Comparison of ENCODE assay signal across 9 cellular contexts in the genomic region with DNA sequence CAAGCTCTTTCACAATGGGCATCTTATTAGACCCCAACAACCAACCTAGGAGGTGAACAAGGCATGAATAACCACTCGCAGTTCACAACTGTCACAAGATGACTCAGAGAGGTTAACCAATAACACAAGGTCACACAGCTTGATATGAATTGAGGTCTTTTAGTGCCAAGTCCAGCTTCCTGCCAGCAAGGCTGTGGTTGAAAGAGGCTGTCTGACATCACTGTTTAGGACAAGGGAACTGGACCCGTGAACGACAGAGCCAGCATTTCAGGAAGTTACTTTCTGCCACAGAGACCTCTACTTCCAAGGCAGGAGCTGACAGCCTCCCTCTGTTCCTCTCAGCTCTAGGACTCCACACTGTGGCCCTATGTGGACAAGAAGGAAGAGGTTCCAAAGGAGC. TPM values are rescaled to one million over a fixed set of nuclear protein-coding genes. Genes with fewer than 3 reads are reported as not detected.
A peak's percentile ranks its signal among the peaks of the same experiment; 100 is the strongest.
DNase-seq lines count a peak whose midpoint lies in the region; ATAC-seq, FAIRE-seq and TF ChIP-seq lines count a peak whose summit lies in the region.
"Had no signal": no experiment of that assay in that cellular context is flagged by ENCODE, and none has a peak within 500 bp of the region (broad histone marks: within the 10 kb centered on the region; RNA-seq: fewer than 3 reads in every experiment).

No MANE protein-coding gene starts in this region.

- no peak for FAIRE-seq in HTR-8/SVneo (lab: Jason Lieb, UNC)

- H3K4me1 ChIP-seq in lung (ENCODE audit: control insufficient read depth in 2 of 2, insufficient read depth in 2 of 2, low read length in 2 of 2): no peaks in the 10 kb centered on the region

- H3K4me3 ChIP-seq in lung: no peak overlapping the region

- H3K36me3 ChIP-seq in lung (ENCODE audit: control insufficient read depth in 2 of 2, insufficient read depth in 2 of 2, low read length in 2 of 2): no peaks in the 10 kb centered on the region

- WGBS in lung, 2 donors: 22 to 24% methylated on average over 3 of the region's 3 CpGs

- peak; percentile 81 for DNase-seq in astrocyte of the hippocampus (ENCODE audit: low read depth, low spot score)
- DNase-seq in lung (ENCODE audit: low spot score): no peak
- DNase-seq in medulla oblongata (ENCODE audit: extremely low spot score): no peak
- DNase-seq in HTR-8/SVneo (ENCODE audit: insufficient read length, low spot score): no peak
- no peak for DNase-seq in dedifferentiated amniotic fluid mesenchymal stem cell (ENCODE audit: extremely low spot score)
- DNase-seq: nucleus accumbens had no signal

- TF ChIP-seq CTCF in lung (IDR thresholded peaks at IDR 0.05; ENCODE audit: control extremely low read depth, extremely low read depth): no peak

- peak; percentile 75 for ATAC-seq in GM18861 (IDR thresholded peaks at IDR 0.05; ENCODE audit: unreplicated experiment)
- ATAC-seq in HG02678 (IDR thresholded peaks at IDR 0.05; ENCODE audit: unreplicated experiment): peak; percentile 69
- ATAC-seq in lung (ENCODE audit: insufficient read depth, low FRiP score): peak; percentile 42
- no peak for ATAC-seq in HG02588 (IDR thresholded peaks at IDR 0.05; ENCODE audit: unreplicated experiment)

- H3K27me3 ChIP-seq in lung (ENCODE audit: control insufficient read depth, insufficient read depth): no peaks in the 10 kb centered on the region

- H3K9me3 ChIP-seq in lung (ENCODE audit: control insufficient read depth in 2 of 2, insufficient read depth in 1 of 2, low read length in 1 of 2): no peaks in the 10 kb centered on the region

- no peak overlapping the region for H3K27ac ChIP-seq in lung (ENCODE audit: low read depth in 1 of 2, low read length in 1 of 2)

RNA-seq across cellular contexts. Expression of gene ALDH1B1, which starts 53.4 kb away (rescaled TPM):
- 10 to 100 TPM in 1 of 2 donors, 1 to 10 TPM in 1; 9.3 to 21.1 TPM for total RNA-seq in lung
- polyA plus RNA-seq in lung: 10 to 100 TPM in 1 of 2 donors, 1 to 10 TPM in 1; 6.4 to 14.8 TPM
